8 cellular contexts compared by ENCODE assay signal in the genomic region with DNA sequence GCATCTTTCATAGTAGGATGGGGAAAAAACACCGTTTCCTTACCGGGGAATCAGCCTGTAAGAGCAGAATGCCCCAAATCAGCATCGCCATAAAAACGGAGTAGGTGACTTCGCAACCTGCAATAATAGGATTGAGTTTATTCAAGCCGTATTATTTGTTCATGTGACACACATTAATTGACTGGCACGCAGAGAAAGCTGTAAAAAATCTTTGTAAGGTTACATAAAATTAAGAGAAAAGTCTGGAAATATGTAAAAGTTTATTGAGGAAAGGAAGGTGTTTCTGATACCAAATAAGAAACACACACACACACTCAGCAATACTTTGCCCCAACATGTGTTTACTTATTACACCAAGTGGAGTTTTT. TPM values are rescaled to one million over a fixed set of nuclear protein-coding genes. Genes with fewer than 3 reads are reported as not detected.
DNase-seq lines count a peak whose midpoint lies in the region; ATAC-seq, FAIRE-seq and TF ChIP-seq lines count a peak whose summit lies in the region.

No MANE protein-coding gene starts in this region.

- H2AFZ ChIP-seq in astrocyte (ENCODE audit: low read depth, low read length), result peak overlapping the region; percentile 94

- no peak for DNase-seq in activated CD8-positive, alpha-beta memory T cell treated with anti-CD3 and anti-CD28 coated beads, Interleukin-2, amount 10 ng/mL, durations not matched to agents 7 days and 5 days
- no peak for DNase-seq in activated CD8-positive, alpha-beta memory T cell treated with anti-CD3 and anti-CD28 coated beads, Interleukin-2, amount 50 U/mL, for 48 hours
- DNase-seq in astrocyte (ENCODE audit: low read depth) (no peak), right lobe of liver (no peak), thoracic aorta (ENCODE audit: low spot score) (no peak), NCI-H2171 (lab: John Stamatoyannopoulos, UW) (no peak), NCI-H510A treated with DMSO at 0.1 percent for 48 hours (lab: John Stamatoyannopoulos, UW) (no peak), omental fat pad (ENCODE audit: low spot score) (no peak)

- H3K9ac ChIP-seq in astrocyte (ENCODE audit: low read length), result peak overlapping the region; percentile 85

- peak overlapping the region; percentile 79 for H3K4me3 ChIP-seq in astrocyte (ENCODE audit: insufficient read depth, low read depth, low read length)
- peak overlapping the region; percentile 38 to 92 (median 67) for H3K4me3 ChIP-seq in right lobe of liver
- H3K4me3 ChIP-seq in thoracic aorta, result peak overlapping the region; percentile 83

- no peak for FAIRE-seq in astrocyte (lab: Jason Lieb, UNC)

- peaks cover 40% of the 10 kb centered on the region for H3K79me2 ChIP-seq in astrocyte (ENCODE audit: insufficient read depth, low read length)

- no peak for ATAC-seq in activated CD8-positive, alpha-beta memory T cell treated with anti-CD3 and anti-CD28 coated beads, Interleukin-2, amount 10 ng/mL, durations not matched to agents 7 days and 5 days
- ATAC-seq in right lobe of liver, result no peak
- no peak for ATAC-seq in thoracic aorta (ENCODE audit: insufficient number of reproducible peaks, low FRiP score, low read depth)
- ATAC-seq in omental fat pad (ENCODE audit: low FRiP score), result no peak

- no peaks in the 10 kb centered on the region for H3K36me3 ChIP-seq in astrocyte (ENCODE audit: insufficient read depth, low read length)
- H3K36me3 ChIP-seq in right lobe of liver, result no peaks in the 10 kb centered on the region
- H3K36me3 ChIP-seq in thoracic aorta, result no peaks in the 10 kb centered on the region

- H4K20me1 ChIP-seq in astrocyte (ENCODE audit: insufficient read depth, low read length), result peaks cover 28% of the 10 kb centered on the region

- H3K27ac Mint-ChIP-seq in activated CD8-positive, alpha-beta memory T cell treated with anti-CD3 and anti-CD28 coated beads, Interleukin-2, amount 10 ng/mL, durations not matched to agents 7 days and 5 days, result peak overlapping the region; percentile 62
- H3K27ac Mint-ChIP-seq in astrocyte (ENCODE audit: unreplicated experiment), result no peak overlapping the region

- intact Hi-C loops in right lobe of liver (cut with DNase I), result no loop called here

- H3K4me1 ChIP-seq in astrocyte (ENCODE audit: insufficient read depth, low read length) (peaks cover 24% of the 10 kb centered on the region), right lobe of liver (no peaks in the 10 kb centered on the region), thoracic aorta (ENCODE audit: control insufficient read depth in 1 of 2, low read depth in 2 of 2) (peaks cover 16 to 17% of the 10 kb centered on the region in 2 donors)

- no peaks in the 10 kb centered on the region for H3K9me3 Mint-ChIP-seq in activated CD8-positive, alpha-beta memory T cell treated with anti-CD3 and anti-CD28 coated beads, Interleukin-2, amount 10 ng/mL, durations not matched to agents 7 days and 5 days (ENCODE audit: low read depth)
- H3K9me3 Mint-ChIP-seq in astrocyte (ENCODE audit: unreplicated experiment), result no peaks in the 10 kb centered on the region

- CTCF ChIA-PET in activated CD8-positive, alpha-beta memory T cell treated with anti-CD3 and anti-CD28 coated beads, Interleukin-2, amount 10 ng/mL, durations not matched to agents 7 days and 5 days (lab: Charles Lee), result interaction anchor here (0.9 to 4.1 kb wide), 11 partner anchors 11 to 107 kb away, joined by 3 to 22 read pairs (median 4); a partner anchor contains a TSS

- peaks cover 1% of the 10 kb centered on the region for H3K36me3 Mint-ChIP-seq in activated CD8-positive, alpha-beta memory T cell treated with anti-CD3 and anti-CD28 coated beads, Interleukin-2, amount 10 ng/mL, durations not matched to agents 7 days and 5 days
- no peaks in the 10 kb centered on the region for H3K36me3 Mint-ChIP-seq in astrocyte (ENCODE audit: low read depth, unreplicated experiment)

- TF ChIP-seq POLR2A in right lobe of liver (IDR thresholded peaks at IDR 0.05), result no peak

- H3K27me3 ChIP-seq in astrocyte (ENCODE audit: insufficient read depth, low read length) (no peaks in the 10 kb centered on the region), right lobe of liver (no peaks in the 10 kb centered on the region), thoracic aorta (replicated peaks; ENCODE audit: insufficient read depth) (no peaks in the 10 kb centered on the region)

- peaks cover 33% of the 10 kb centered on the region for H3K4me1 Mint-ChIP-seq in activated CD8-positive, alpha-beta memory T cell treated with anti-CD3 and anti-CD28 coated beads, Interleukin-2, amount 10 ng/mL, durations not matched to agents 7 days and 5 days
- H3K4me1 Mint-ChIP-seq in astrocyte (ENCODE audit: low read depth, unreplicated experiment), result peaks cover 16% of the 10 kb centered on the region

- TF ChIP-seq CTCF in astrocyte (IDR thresholded peaks at IDR 0.05; ENCODE audit: insufficient read depth, low read depth, low read length), result no peak
- no peak for TF ChIP-seq CTCF in right lobe of liver (IDR thresholded peaks at IDR 0.05)
- no peak for TF ChIP-seq CTCF in thoracic aorta (IDR thresholded peaks at IDR 0.05)
- no peak for TF ChIP-seq CTCF in omental fat pad (IDR thresholded peaks at IDR 0.05)

- H3K9me3 ChIP-seq in astrocyte (ENCODE audit: insufficient read depth, low read depth, low read length) (no peaks in the 10 kb centered on the region), right lobe of liver (no peaks in the 10 kb centered on the region), thoracic aorta (no peaks in the 10 kb centered on the region)

- WGBS in right lobe of liver (ENCODE audit: insufficient coverage, low coverage, low lambda C conversion rate, missing lambda C conversion rate), result 0% methylated on average over 7 of the region's 7 CpGs

- peak overlapping the region; percentile 85 for H3K4me3 Mint-ChIP-seq in activated CD8-positive, alpha-beta memory T cell treated with anti-CD3 and anti-CD28 coated beads, Interleukin-2, amount 10 ng/mL, durations not matched to agents 7 days and 5 days
- peak overlapping the region; percentile 86 for H3K4me3 Mint-ChIP-seq in astrocyte (ENCODE audit: unreplicated experiment)

- H3K27ac ChIP-seq in astrocyte (ENCODE audit: low read depth, low read length) (peak overlapping the region; percentile 41), right lobe of liver (peak overlapping the region; percentile 43 to 88 (median 51)), thoracic aorta (peak overlapping the region; percentile 74 to 80)

- peak overlapping the region; percentile 92 for H3K4me2 ChIP-seq in astrocyte (ENCODE audit: low read length)

- no peaks in the 10 kb centered on the region for H3K27me3 Mint-ChIP-seq in activated CD8-positive, alpha-beta memory T cell treated with anti-CD3 and anti-CD28 coated beads, Interleukin-2, amount 10 ng/mL, durations not matched to agents 7 days and 5 days
- H3K27me3 Mint-ChIP-seq in astrocyte (ENCODE audit: low read depth, unreplicated experiment), result no peaks in the 10 kb centered on the region

RNA-seq across cellular contexts. Expression of a gene that starts 0.6 kb away (rescaled TPM):
- 10 to 100 TPM; 10.0 to 16.2 TPM for total RNA-seq in activated CD8-positive, alpha-beta memory T cell treated with anti-CD3 and anti-CD28 coated beads, Interleukin-2, amount 10 ng/mL, durations not matched to agents 7 days and 5 days
- 20.2 and 23.1 TPM in 2 replicates for total RNA-seq in astrocyte
- 10 to 100 TPM in 2 of 6 experiments, 1 to 10 TPM in 4; 5.7 to 11.5 (median 8.5) TPM for total RNA-seq in right lobe of liver
- 10 to 100 TPM; 52.8 to 61.8 TPM for total RNA-seq in thoracic aorta
- 10 to 100 TPM; 18.0 to 31.4 (median 19.7) TPM for total RNA-seq in omental fat pad

RNA-seq across cellular contexts. Expression of a gene that starts 59.7 kb away (rescaled TPM):
- 10 to 100 TPM; 40.8 to 50.5 TPM for total RNA-seq in activated CD8-positive, alpha-beta memory T cell treated with anti-CD3 and anti-CD28 coated beads, Interleukin-2, amount 10 ng/mL, durations not matched to agents 7 days and 5 days
- total RNA-seq in astrocyte (39.2 and 41.0 TPM in 2 replicates), right lobe of liver (10 to 100 TPM; 19.6 to 34.7 (median 25.5) TPM), thoracic aorta (10 to 100 TPM; 28.8 to 49.4 TPM), omental fat pad (10 to 100 TPM; 34.2 to 46.1 (median 39.2) TPM)
